Comparison of ENCODE assay signal across 18 cellular contexts in the genomic region with DNA sequence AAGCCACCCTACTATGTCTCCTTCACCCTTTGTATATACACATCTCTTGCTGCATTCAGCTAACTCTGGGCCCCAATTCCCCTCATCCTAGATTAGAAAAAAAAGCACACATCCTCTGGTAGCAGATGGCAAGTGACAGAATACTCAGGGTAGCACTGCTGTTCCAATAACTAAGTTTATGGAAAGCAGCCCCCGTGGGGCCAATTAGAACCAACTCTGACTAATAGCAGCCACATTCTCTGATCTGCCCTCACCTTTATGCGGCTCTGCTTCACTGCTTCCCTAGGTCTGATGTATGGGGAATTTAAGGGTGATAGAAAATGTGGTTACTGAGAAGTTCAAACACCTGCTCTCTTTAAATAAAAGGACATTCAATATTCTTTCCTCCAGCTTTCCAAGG.
"Had no signal": no experiment of that assay in that cellular context is flagged by ENCODE, and none has a peak within 500 bp of the region (broad histone marks: within the 10 kb centered on the region; RNA-seq: fewer than 3 reads in every experiment).

No MANE protein-coding gene starts in this region.

- H3K4me3 Mint-ChIP-seq: activated naive CD4-positive, alpha-beta T cell treated with anti-CD3 and anti-CD28 coated beads, Interleukin-2, amount 10 ng/mL, durations not matched to agents 7 days and 5 days; activated T-cell treated with anti-CD3 and anti-CD28 coated beads, Interleukin-2, amount 50 U/mL, for 24 hours; endodermal cell; nephron; stimulated activated naive CD8-positive, alpha-beta T cell treated with anti-CD3 and anti-CD28 coated beads, Interleukin-15, Interleukin-2, amounts not matched to agents 100 ng/mL and 50 ng/mL, for 24 hours had no signal

- H3K27ac Mint-ChIP-seq: activated naive CD4-positive, alpha-beta T cell treated with anti-CD3 and anti-CD28 coated beads, Interleukin-2, amount 10 ng/mL, durations not matched to agents 7 days and 5 days; activated T-cell treated with anti-CD3 and anti-CD28 coated beads, Interleukin-2, amount 50 U/mL, for 24 hours; endodermal cell; nephron; stimulated activated naive CD8-positive, alpha-beta T cell treated with anti-CD3 and anti-CD28 coated beads, Interleukin-15, Interleukin-2, amounts not matched to agents 100 ng/mL and 50 ng/mL, for 24 hours had no signal

- H3K27me3 ChIP-seq: heart right ventricle, suprapubic skin had no signal

- H3K36me3 Mint-ChIP-seq: activated naive CD4-positive, alpha-beta T cell treated with anti-CD3 and anti-CD28 coated beads, Interleukin-2, amount 10 ng/mL, durations not matched to agents 7 days and 5 days had no signal

- H3K27me3 Mint-ChIP-seq: activated naive CD4-positive, alpha-beta T cell treated with anti-CD3 and anti-CD28 coated beads, Interleukin-2, amount 10 ng/mL, durations not matched to agents 7 days and 5 days; activated T-cell treated with anti-CD3 and anti-CD28 coated beads, Interleukin-2, amount 50 U/mL, for 24 hours; stimulated activated naive CD8-positive, alpha-beta T cell treated with anti-CD3 and anti-CD28 coated beads, Interleukin-15, Interleukin-2, amounts not matched to agents 100 ng/mL and 50 ng/mL, for 24 hours had no signal

- H3K27ac ChIP-seq: cardiac muscle cell, heart right ventricle, lower lobe of right lung, suprapubic skin had no signal

- H3K4me1 ChIP-seq: heart right ventricle, lower lobe of right lung, suprapubic skin had no signal

- ATAC-seq: heart right ventricle, left colon, lower lobe of right lung had no signal

- H3K4me1 Mint-ChIP-seq: activated naive CD4-positive, alpha-beta T cell treated with anti-CD3 and anti-CD28 coated beads, Interleukin-2, amount 10 ng/mL, durations not matched to agents 7 days and 5 days had no signal

- H3K9me3 Mint-ChIP-seq: activated naive CD4-positive, alpha-beta T cell treated with anti-CD3 and anti-CD28 coated beads, Interleukin-2, amount 10 ng/mL, durations not matched to agents 7 days and 5 days; activated T-cell treated with anti-CD3 and anti-CD28 coated beads, Interleukin-2, amount 50 U/mL, for 24 hours; endodermal cell; nephron had no signal

- DNase-seq: activated CD4-positive, alpha-beta T cell treated with anti-CD3 and anti-CD28 coated beads, Interleukin-2, amount 50 U/mL, for 48 hours; activated naive CD4-positive, alpha-beta T cell treated with anti-CD3 and anti-CD28 coated beads, Interleukin-2, amount 10 ng/mL, durations not matched to agents 7 days and 5 days; activated T-cell treated with anti-CD3 and anti-CD28 coated beads, Interleukin-2, amount 50 U/mL, for 24 hours; endodermal cell; heart right ventricle; left colon; lower lobe of right lung; nucleus accumbens; stimulated activated CD4-positive, alpha-beta T cell treated with anti-CD3 and anti-CD28 coated beads, Interleukin-15, amount 100 ng/mL, for 24 hours; stimulated activated CD4-positive, alpha-beta T cell treated with anti-CD3 and anti-CD28 coated beads, Interleukin-4, amount 100 ng/mL, for 1 hour; T-helper 9 cell; trophoblast cell had no signal

- H3K36me3 ChIP-seq: cardiac muscle cell, heart right ventricle, lower lobe of right lung, suprapubic skin had no signal

- H3K9me3 ChIP-seq: heart right ventricle, lower lobe of right lung, suprapubic skin had no signal

- FAIRE-seq: astrocyte, frontal cortex had no signal

- H3K4me3 ChIP-seq: cardiac muscle cell, heart right ventricle, lower lobe of right lung, suprapubic skin had no signal
